Comparison of ENCODE assay signal across 8 cellular contexts in genomic region chr1:16905112-16905855, GRCh38. TPM values are rescaled to one million over a fixed set of nuclear protein-coding genes. Genes with fewer than 3 reads are reported as not detected.
A peak's percentile ranks its signal among the peaks of the same experiment; 100 is the strongest.
DNase-seq lines count a peak whose midpoint lies in the region; ATAC-seq and TF ChIP-seq lines count a peak whose summit lies in the region.

No MANE protein-coding gene starts in this region.

- no peaks in the 10 kb centered on the region for H3K9me3 Mint-ChIP-seq in activated T-cell treated with anti-CD3 and anti-CD28 coated beads, Interleukin-2, amount 50 U/mL, for 72 hours
- no peaks in the 10 kb centered on the region for H3K9me3 Mint-ChIP-seq in endothelial cell (ENCODE audit: unreplicated experiment)

- peak; percentile 81 for DNase-seq in DMS53 treated with DMSO at 0.1 percent for 48 hours (lab: John Stamatoyannopoulos, UW; ENCODE audit: unreplicated experiment)
- peak; percentile 95 to 99 for DNase-seq in NCI-H526 (lab: John Stamatoyannopoulos, UW)
- DNase-seq in activated T-cell treated with anti-CD3 and anti-CD28 coated beads, Interleukin-2, amount 50 U/mL, for 72 hours: peak; percentile 81 to 82
- peak; percentile 82 for DNase-seq in globus pallidus (ENCODE audit: low spot score)
- DNase-seq in pons (ENCODE audit: low spot score): peak; percentile 93
- no peak for DNase-seq in endothelial cell (ENCODE audit: low spot score)

- H3K27me3 Mint-ChIP-seq in activated T-cell treated with anti-CD3 and anti-CD28 coated beads, Interleukin-2, amount 50 U/mL, for 72 hours (ENCODE audit: low read depth): no peaks in the 10 kb centered on the region
- H3K27me3 Mint-ChIP-seq in endothelial cell (ENCODE audit: unreplicated experiment): peaks cover 3% of the 10 kb centered on the region

- TF ChIP-seq CTCF in endothelial cell (IDR thresholded peaks at IDR 0.05; ENCODE audit: unreplicated experiment): no peak

- no peak overlapping the region for H3K27ac Mint-ChIP-seq in activated T-cell treated with anti-CD3 and anti-CD28 coated beads, Interleukin-2, amount 50 U/mL, for 72 hours
- H3K27ac Mint-ChIP-seq in endothelial cell (ENCODE audit: unreplicated experiment): no peak overlapping the region

- ATAC-seq in GM19395 (IDR thresholded peaks at IDR 0.05; ENCODE audit: unreplicated experiment) (peak; percentile 72), HG03378 (IDR thresholded peaks at IDR 0.05; ENCODE audit: unreplicated experiment) (peak; percentile 81)
- peak; percentile 75 to 79 for ATAC-seq in activated T-cell treated with anti-CD3 and anti-CD28 coated beads, Interleukin-2, amount 50 U/mL, for 72 hours (replicated peaks in 1 of 2)

- H3K36me3 Mint-ChIP-seq in activated T-cell treated with anti-CD3 and anti-CD28 coated beads, Interleukin-2, amount 50 U/mL, for 72 hours (ENCODE audit: insufficient read depth in 2 of 2): no peaks in the 10 kb centered on the region
- H3K36me3 Mint-ChIP-seq in endothelial cell (ENCODE audit: low read depth, unreplicated experiment): no peaks in the 10 kb centered on the region

- no peak overlapping the region for H3K4me3 Mint-ChIP-seq in activated T-cell treated with anti-CD3 and anti-CD28 coated beads, Interleukin-2, amount 50 U/mL, for 72 hours
- H3K4me3 Mint-ChIP-seq in endothelial cell (ENCODE audit: unreplicated experiment): no peak overlapping the region

- peaks cover 37% of the 10 kb centered on the region for H3K4me1 Mint-ChIP-seq in activated T-cell treated with anti-CD3 and anti-CD28 coated beads, Interleukin-2, amount 50 U/mL, for 72 hours (ENCODE audit: low read depth)
- H3K4me1 Mint-ChIP-seq in endothelial cell (ENCODE audit: unreplicated experiment): peaks cover 12% of the 10 kb centered on the region

RNA-seq across cellular contexts. Expression of gene RNU1-2, which starts 9.5 kb away (rescaled TPM):
- 1,000 to 10,000 TPM; 1,100 to 1,278 TPM for total RNA-seq in activated T-cell treated with anti-CD3 and anti-CD28 coated beads, Interleukin-2, amount 50 U/mL, for 72 hours
- total RNA-seq in endothelial cell (ENCODE audit: unreplicated experiment): 3,428 TPM

RNA-seq across cellular contexts. Expression of gene CROCC, which starts 16.4 kb away (rescaled TPM):
- total RNA-seq in activated T-cell treated with anti-CD3 and anti-CD28 coated beads, Interleukin-2, amount 50 U/mL, for 72 hours: 10 to 100 TPM; 16.8 to 24.7 TPM
- total RNA-seq in endothelial cell (ENCODE audit: unreplicated experiment): 38.9 TPM
